In the genomic region with DNA sequence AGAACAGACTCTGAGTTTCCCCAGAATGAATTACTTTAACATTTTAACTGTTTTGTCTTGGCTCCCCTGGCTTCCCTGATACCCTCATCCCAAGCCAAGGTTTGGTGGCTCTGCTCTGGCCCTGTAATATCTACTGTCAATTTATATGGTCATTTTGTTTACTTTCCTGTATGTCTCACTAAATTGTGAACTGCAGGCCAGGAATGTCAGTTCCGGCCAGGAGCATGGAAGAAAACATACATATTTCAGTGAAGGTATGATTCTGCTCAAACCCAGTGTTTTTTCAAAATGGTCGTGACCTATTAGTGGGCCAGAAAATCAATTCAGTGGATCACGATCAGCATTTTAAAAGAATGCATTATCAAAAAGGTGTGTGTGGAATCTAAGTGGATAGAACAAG, we compare ENCODE assay signal across 2 cellular contexts.
TF ChIP-seq lines count a peak whose summit lies in the region.

No MANE protein-coding gene starts in this region.

TF ChIP-seq in SK-N-SH, 30 proteins besides CTCF, POLR2A, EP300 and RAD21 (continued from another document):
- TF ChIP-seq, protein P1, sequence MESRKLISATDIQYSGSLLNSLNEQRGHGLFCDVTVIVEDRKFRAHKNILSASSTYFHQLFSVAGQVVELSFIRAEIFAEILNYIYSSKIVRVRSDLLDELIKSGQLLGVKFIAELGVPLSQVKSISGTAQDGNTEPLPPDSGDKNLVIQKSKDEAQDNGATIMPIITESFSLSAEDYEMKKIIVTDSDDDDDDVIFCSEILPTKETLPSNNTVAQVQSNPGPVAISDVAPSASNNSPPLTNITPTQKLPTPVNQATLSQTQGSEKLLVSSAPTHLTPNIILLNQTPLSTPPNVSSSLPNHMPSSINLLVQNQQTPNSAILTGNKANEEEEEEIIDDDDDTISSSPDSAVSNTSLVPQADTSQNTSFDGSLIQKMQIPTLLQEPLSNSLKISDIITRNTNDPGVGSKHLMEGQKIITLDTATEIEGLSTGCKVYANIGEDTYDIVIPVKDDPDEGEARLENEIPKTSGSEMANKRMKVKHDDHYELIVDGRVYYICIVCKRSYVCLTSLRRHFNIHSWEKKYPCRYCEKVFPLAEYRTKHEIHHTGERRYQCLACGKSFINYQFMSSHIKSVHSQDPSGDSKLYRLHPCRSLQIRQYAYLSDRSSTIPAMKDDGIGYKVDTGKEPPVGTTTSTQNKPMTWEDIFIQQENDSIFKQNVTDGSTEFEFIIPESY (IDR thresholded peaks at IDR 0.05; ENCODE audit: borderline replicate concordance, low read depth): no peak
- TF ChIP-seq TAF1 (IDR thresholded peaks at IDR 0.05; ENCODE audit: borderline replicate concordance, low read depth, low read length): no peak
- no peak for TF ChIP-seq CHD2 (IDR thresholded peaks at IDR 0.05; ENCODE audit: low read length, partially characterized antibody)
- TF ChIP-seq, protein P2, sequence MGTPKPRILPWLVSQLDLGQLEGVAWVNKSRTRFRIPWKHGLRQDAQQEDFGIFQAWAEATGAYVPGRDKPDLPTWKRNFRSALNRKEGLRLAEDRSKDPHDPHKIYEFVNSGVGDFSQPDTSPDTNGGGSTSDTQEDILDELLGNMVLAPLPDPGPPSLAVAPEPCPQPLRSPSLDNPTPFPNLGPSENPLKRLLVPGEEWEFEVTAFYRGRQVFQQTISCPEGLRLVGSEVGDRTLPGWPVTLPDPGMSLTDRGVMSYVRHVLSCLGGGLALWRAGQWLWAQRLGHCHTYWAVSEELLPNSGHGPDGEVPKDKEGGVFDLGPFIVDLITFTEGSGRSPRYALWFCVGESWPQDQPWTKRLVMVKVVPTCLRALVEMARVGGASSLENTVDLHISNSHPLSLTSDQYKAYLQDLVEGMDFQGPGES (IDR thresholded peaks at IDR 0.05; ENCODE audit: low read depth, low read length): no peak
- TF ChIP-seq, protein P3, sequence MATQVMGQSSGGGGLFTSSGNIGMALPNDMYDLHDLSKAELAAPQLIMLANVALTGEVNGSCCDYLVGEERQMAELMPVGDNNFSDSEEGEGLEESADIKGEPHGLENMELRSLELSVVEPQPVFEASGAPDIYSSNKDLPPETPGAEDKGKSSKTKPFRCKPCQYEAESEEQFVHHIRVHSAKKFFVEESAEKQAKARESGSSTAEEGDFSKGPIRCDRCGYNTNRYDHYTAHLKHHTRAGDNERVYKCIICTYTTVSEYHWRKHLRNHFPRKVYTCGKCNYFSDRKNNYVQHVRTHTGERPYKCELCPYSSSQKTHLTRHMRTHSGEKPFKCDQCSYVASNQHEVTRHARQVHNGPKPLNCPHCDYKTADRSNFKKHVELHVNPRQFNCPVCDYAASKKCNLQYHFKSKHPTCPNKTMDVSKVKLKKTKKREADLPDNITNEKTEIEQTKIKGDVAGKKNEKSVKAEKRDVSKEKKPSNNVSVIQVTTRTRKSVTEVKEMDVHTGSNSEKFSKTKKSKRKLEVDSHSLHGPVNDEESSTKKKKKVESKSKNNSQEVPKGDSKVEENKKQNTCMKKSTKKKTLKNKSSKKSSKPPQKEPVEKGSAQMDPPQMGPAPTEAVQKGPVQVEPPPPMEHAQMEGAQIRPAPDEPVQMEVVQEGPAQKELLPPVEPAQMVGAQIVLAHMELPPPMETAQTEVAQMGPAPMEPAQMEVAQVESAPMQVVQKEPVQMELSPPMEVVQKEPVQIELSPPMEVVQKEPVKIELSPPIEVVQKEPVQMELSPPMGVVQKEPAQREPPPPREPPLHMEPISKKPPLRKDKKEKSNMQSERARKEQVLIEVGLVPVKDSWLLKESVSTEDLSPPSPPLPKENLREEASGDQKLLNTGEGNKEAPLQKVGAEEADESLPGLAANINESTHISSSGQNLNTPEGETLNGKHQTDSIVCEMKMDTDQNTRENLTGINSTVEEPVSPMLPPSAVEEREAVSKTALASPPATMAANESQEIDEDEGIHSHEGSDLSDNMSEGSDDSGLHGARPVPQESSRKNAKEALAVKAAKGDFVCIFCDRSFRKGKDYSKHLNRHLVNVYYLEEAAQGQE (IDR thresholded peaks at IDR 0.05; ENCODE audit: low read depth, low read length): no peak
- no peak for TF ChIP-seq FOXJ3 (CRISPR knock-in tag; IDR thresholded peaks at IDR 0.05)
- TF ChIP-seq, protein P4, sequence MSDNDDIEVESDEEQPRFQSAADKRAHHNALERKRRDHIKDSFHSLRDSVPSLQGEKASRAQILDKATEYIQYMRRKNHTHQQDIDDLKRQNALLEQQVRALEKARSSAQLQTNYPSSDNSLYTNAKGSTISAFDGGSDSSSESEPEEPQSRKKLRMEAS (IDR thresholded peaks at IDR 0.05; ENCODE audit: low read depth): no peak
- TF ChIP-seq SMC3 (IDR thresholded peaks at IDR 0.05; ENCODE audit: low read depth, low read length): no peak
- TF ChIP-seq FOSL2 (IDR thresholded peaks at IDR 0.05; ENCODE audit: borderline replicate concordance, low read depth): no peak
- TF ChIP-seq, protein P5, sequence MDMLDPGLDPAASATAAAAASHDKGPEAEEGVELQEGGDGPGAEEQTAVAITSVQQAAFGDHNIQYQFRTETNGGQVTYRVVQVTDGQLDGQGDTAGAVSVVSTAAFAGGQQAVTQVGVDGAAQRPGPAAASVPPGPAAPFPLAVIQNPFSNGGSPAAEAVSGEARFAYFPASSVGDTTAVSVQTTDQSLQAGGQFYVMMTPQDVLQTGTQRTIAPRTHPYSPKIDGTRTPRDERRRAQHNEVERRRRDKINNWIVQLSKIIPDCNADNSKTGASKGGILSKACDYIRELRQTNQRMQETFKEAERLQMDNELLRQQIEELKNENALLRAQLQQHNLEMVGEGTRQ (IDR thresholded peaks at IDR 0.05; ENCODE audit: borderline replicate concordance, low read depth, low read length): no peak
- TF ChIP-seq NFIC (IDR thresholded peaks at IDR 0.05; ENCODE audit: borderline replicate concordance): no peak
- TF ChIP-seq, protein P6, sequence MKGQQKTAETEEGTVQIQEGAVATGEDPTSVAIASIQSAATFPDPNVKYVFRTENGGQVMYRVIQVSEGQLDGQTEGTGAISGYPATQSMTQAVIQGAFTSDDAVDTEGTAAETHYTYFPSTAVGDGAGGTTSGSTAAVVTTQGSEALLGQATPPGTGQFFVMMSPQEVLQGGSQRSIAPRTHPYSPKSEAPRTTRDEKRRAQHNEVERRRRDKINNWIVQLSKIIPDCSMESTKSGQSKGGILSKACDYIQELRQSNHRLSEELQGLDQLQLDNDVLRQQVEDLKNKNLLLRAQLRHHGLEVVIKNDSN (IDR thresholded peaks at IDR 0.05; ENCODE audit: borderline replicate concordance, low read depth): no peak
- TF ChIP-seq NRF1 (IDR thresholded peaks at IDR 0.05; ENCODE audit: low read depth, low read length): no peak

TF ChIP-seq in SK-N-SH treated with all-trans-retinoic acid at 6 μM for 48 hours, 23 proteins besides CTCF, POLR2A, EP300 and RAD21 (continued from another document):
- TF ChIP-seq, protein P7, sequence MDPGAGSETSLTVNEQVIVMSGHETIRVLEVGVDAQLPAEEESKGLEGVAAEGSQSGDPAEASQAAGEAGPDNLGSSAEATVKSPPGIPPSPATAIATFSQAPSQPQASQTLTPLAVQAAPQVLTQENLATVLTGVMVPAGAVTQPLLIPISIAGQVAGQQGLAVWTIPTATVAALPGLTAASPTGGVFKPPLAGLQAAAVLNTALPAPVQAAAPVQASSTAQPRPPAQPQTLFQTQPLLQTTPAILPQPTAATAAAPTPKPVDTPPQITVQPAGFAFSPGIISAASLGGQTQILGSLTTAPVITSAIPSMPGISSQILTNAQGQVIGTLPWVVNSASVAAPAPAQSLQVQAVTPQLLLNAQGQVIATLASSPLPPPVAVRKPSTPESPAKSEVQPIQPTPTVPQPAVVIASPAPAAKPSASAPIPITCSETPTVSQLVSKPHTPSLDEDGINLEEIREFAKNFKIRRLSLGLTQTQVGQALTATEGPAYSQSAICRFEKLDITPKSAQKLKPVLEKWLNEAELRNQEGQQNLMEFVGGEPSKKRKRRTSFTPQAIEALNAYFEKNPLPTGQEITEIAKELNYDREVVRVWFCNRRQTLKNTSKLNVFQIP (CRISPR knock-in tag; IDR thresholded peaks at IDR 0.05; ENCODE audit: borderline replicate concordance, low read depth): no peak
- no peak for TF ChIP-seq TCF4 (CRISPR knock-in tag; IDR thresholded peaks at IDR 0.05; ENCODE audit: borderline replicate concordance)
- TF ChIP-seq ZNF70 (CRISPR knock-in tag; IDR thresholded peaks at IDR 0.05): no peak
TF ChIP-seq in SK-N-SH treated with all-trans-retinoic acid at 6 μM for 48 hours: peak in this region for 0.
